In the genomic region with DNA sequence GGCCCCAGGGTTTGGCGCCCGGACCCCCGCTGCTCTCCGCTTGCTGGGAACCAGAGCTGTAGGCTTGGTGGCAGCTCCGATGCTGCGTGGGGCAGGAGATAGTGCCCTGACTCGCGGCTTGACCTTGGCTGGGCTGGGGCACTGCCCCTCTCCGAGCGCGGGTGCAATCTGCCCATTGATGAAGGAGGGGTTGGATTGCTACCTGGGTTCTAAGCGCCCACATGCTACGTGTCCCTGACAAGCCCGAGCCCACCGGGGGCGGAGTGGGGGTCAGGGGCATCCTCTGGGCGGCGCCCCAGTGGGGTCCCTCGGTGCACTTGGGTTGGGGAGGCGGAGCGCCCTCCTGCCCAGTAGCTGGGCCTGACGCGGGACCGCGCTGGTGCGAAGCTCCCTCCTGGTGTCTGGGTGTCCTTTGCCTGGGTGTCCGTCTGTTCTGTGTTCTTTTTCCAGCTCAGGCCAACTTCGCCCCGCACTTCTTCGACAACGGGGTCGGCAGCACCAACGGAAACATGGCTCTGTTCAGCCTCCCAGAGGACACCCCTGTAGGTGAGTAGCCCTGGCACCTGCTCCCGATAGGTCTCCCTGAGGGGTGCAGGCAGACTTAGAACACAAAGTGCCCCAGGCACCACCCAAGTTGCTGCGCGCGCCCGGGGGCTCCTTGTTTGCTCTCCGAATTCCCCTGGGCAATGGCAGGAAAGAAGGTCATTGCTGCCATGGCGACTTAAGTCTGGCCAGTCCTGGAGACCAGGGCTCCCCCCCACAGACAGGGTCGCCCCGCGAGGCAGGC, we compare ENCODE assay signal across 9 cellular contexts. TPM values are rescaled to one million over a fixed set of nuclear protein-coding genes. Genes with fewer than 3 reads are reported as not detected.
A peak's percentile ranks its signal among the peaks of the same experiment; 100 is the strongest.
DNase-seq lines count a peak whose midpoint lies in the region; ATAC-seq and TF ChIP-seq lines count a peak whose summit lies in the region.
"Had no signal": no experiment of that assay in that cellular context is flagged by ENCODE, and none has a peak within 500 bp of the region (broad histone marks: within the 10 kb centered on the region; RNA-seq: fewer than 3 reads in every experiment).

No MANE protein-coding gene starts in this region.

- no peak for DNase-seq in effector memory CD4-positive, alpha-beta T cell
- no peak for DNase-seq in OCI-M2 (lab: John Stamatoyannopoulos, UW; ENCODE audit: unreplicated experiment)
- DNase-seq in erythroblast (lab: John Stamatoyannopoulos, UW) = no peak
- DNase-seq: foreskin melanocyte had no signal

- no peaks in the 10 kb centered on the region for H3K79me2 ChIP-seq in DOHH2 (ENCODE audit: control insufficient read depth, low read length)

- H2AFZ ChIP-seq in neuron (ENCODE audit: low read depth, low read length) = no peak overlapping the region

- H3K4me3 ChIP-seq in DOHH2 (ENCODE audit: low read length) (no peak overlapping the region; the same call in 1 of the 2 replicates), neuron (ENCODE audit: low read length) (peak overlapping the region; percentile 30), gastroesophageal sphincter (peak overlapping the region in 1 of 2 donors; percentile 55)
- peak overlapping the region; percentile 42 for H3K4me3 ChIP-seq in effector memory CD4-positive, alpha-beta T cell (ENCODE audit: insufficient read depth, low read depth, low read length, poor library complexity, severe bottlenecking)

- peaks cover 4% of the 10 kb centered on the region; the same call in 1 of the 2 replicates for H3K4me1 ChIP-seq in DOHH2 (ENCODE audit: control insufficient read depth, low read length)
- H3K4me1 ChIP-seq in effector memory CD4-positive, alpha-beta T cell (ENCODE audit: control insufficient read depth, insufficient read depth, low read length, poor library complexity, severe bottlenecking) = peaks cover 5% of the 10 kb centered on the region
- peaks cover 9% of the 10 kb centered on the region for H3K4me1 ChIP-seq in neuron (ENCODE audit: insufficient read depth, low read length)
- H3K4me1 ChIP-seq in gastroesophageal sphincter = peaks cover 0 to 15% (median 8%) of the 10 kb centered on the region in 3 donors

- H3K27me3 ChIP-seq in DOHH2 (ENCODE audit: control insufficient read depth, low read length) = peaks cover 53% of the 10 kb centered on the region
- peaks cover 16% of the 10 kb centered on the region for H3K27me3 ChIP-seq in effector memory CD4-positive, alpha-beta T cell (replicated peaks; ENCODE audit: control insufficient read depth, insufficient read depth, low read length, poor library complexity, severe bottlenecking)
- H3K27me3 ChIP-seq in neuron (ENCODE audit: insufficient read depth, low read length) = peaks cover 62% of the 10 kb centered on the region
- peaks cover 74% of the 10 kb centered on the region for H3K27me3 ChIP-seq in gastroesophageal sphincter

- TF ChIP-seq CTCF in DOHH2 (IDR thresholded peaks at IDR 0.05; ENCODE audit: low read depth, low read length, poor library complexity, severe bottlenecking) = no peak
- TF ChIP-seq CTCF in gastroesophageal sphincter (IDR thresholded peaks at IDR 0.05) = no peak

- no peaks in the 10 kb centered on the region for H3K36me3 ChIP-seq in DOHH2 (ENCODE audit: control insufficient read depth, low read length)
- no peaks in the 10 kb centered on the region for H3K36me3 ChIP-seq in effector memory CD4-positive, alpha-beta T cell (ENCODE audit: control insufficient read depth, insufficient read depth, low read length)
- no peaks in the 10 kb centered on the region for H3K36me3 ChIP-seq in neuron (ENCODE audit: insufficient read depth, low read length)
- H3K36me3 ChIP-seq in gastroesophageal sphincter = no peaks in the 10 kb centered on the region

- no peak for TF ChIP-seq EP300 in gastroesophageal sphincter (IDR thresholded peaks at IDR 0.05)

- H4K20me1 ChIP-seq in DOHH2 (ENCODE audit: control insufficient read depth, insufficient read depth, low read depth, low read length) = no peaks in the 10 kb centered on the region

- H3F3A ChIP-seq in DOHH2 (ENCODE audit: control insufficient read depth, insufficient read depth) = no peaks in the 10 kb centered on the region

- whole genome bisulfite sequencing in gastroesophageal sphincter (ENCODE audit: low coverage in 1 of 2), 2 donors = 27 to 30% methylated on average over 2 to 3 of the region's 43 CpGs

- TF ChIP-seq POLR2A in erythroblast (IDR thresholded peaks at IDR 0.05; ENCODE audit: low read length) = no peak
- no peak for TF ChIP-seq POLR2A in gastroesophageal sphincter (IDR thresholded peaks at IDR 0.05)

- no peak overlapping the region for H3K27ac ChIP-seq in DOHH2 (ENCODE audit: low read depth, low read length)
- no peak overlapping the region for H3K27ac ChIP-seq in effector memory CD4-positive, alpha-beta T cell (ENCODE audit: insufficient read depth, low read length, poor library complexity, severe bottlenecking)
- H3K27ac ChIP-seq in gastroesophageal sphincter = no peak overlapping the region

- ATAC-seq in HG02798 (IDR thresholded peaks at IDR 0.05; ENCODE audit: poor library complexity, unreplicated experiment) (peak; percentile 1), gastroesophageal sphincter (no peak), HG03378 (IDR thresholded peaks at IDR 0.05; ENCODE audit: unreplicated experiment) (no peak)

- H3K9me2 ChIP-seq in DOHH2 (replicated peaks; ENCODE audit: control insufficient read depth, low read length) = no peaks in the 10 kb centered on the region

- H3K4me2 ChIP-seq in DOHH2 (ENCODE audit: low read length) = peak overlapping the region; percentile 62; the same call in 1 of the 2 replicates

- no peaks in the 10 kb centered on the region for H3K9me3 ChIP-seq in DOHH2 (ENCODE audit: control insufficient read depth, insufficient read depth, low read length)
- no peaks in the 10 kb centered on the region for H3K9me3 ChIP-seq in effector memory CD4-positive, alpha-beta T cell (ENCODE audit: control insufficient read depth, low read length)
- no peaks in the 10 kb centered on the region for H3K9me3 ChIP-seq in neuron (ENCODE audit: low read length)
- no peaks in the 10 kb centered on the region for H3K9me3 ChIP-seq in gastroesophageal sphincter

RNA-seq across cellular contexts. Expression of gene CDHR1, which starts 0.9 kb away (rescaled TPM):
- total RNA-seq in gastroesophageal sphincter = under 1 TPM in 2 of 4 donors, not detected in 2; 0.10 to 0.67 TPM

RNA-seq across cellular contexts. Expression of gene GPR15LG, which starts 21.6 kb away (rescaled TPM):
- total RNA-seq in gastroesophageal sphincter = 10 to 100 TPM in 1 of 4 donors, 1 to 10 TPM in 1, not detected in 2; 1.2 to 10.1 TPM

RNA-seq across cellular contexts. Expression of gene LRIT2, which starts 30.1 kb away (rescaled TPM):
- total RNA-seq in gastroesophageal sphincter = not detected

RNA-seq across cellular contexts. Expression of gene LRIT1, which starts 46.1 kb away (rescaled TPM):
- total RNA-seq in gastroesophageal sphincter = under 1 TPM in 1 of 4 donors, not detected in 3; 0.12 TPM

RNA-seq across cellular contexts. Expression of gene RGR, which starts 49.6 kb away (rescaled TPM):
- 1 to 10 TPM in 2 of 4 donors, not detected in 2; 1.1 to 2.6 TPM for total RNA-seq in gastroesophageal sphincter
